8 cellular contexts compared by ENCODE assay signal in the genomic region with DNA sequence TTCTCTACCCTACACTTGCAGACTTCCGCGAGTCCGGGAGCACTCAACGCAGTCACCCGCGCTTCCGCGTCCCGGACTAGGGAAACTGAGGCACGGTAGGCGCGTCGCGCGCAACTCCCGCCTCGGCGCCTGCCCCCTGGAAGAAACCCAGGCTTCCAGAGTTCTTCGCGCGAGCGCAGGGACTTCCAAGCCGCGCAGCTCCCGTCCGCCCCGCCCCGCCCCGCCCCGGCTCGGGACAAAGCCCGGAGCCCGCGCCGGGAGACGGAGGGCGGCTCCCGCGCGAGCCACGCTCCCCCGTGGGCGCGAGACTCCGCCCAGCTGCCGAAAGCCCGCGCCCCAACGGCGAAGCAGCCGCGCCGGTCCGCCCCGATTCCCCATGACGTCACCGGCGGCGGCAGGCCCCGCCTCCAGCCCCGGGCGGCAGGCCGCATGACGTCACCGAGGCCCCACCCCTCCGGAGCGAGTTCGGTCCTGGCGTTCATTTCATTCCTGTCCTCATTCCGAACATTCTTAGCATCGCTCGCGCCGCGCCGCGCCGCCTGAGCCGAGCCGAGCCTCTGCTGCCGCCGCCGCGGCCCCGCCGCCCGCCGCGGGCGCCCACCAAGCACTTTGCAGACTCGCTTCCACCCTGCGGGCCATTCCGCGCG. TPM values are rescaled to one million over a fixed set of nuclear protein-coding genes. Genes with fewer than 3 reads are reported as not detected.
DNase-seq lines count a peak whose midpoint lies in the region; TF ChIP-seq lines count a peak whose summit lies in the region.

Gene TEAD1 (plus strand): TSS at position 498 of the 647 bp plus-strand sequence.

- TF ChIP-seq EP300 in SK-N-SH (IDR thresholded peaks at IDR 0.05; ENCODE audit: borderline replicate concordance in 1 of 2, low read depth in 1 of 2, low read length in 1 of 2), result peak in 1 of 2 experiments; percentile 62; a peak in 1 of 4 replicates

- peaks cover 41% of the 10 kb centered on the region for H3K79me2 ChIP-seq in GM23248 (ENCODE audit: insufficient read depth)
- H3K79me2 ChIP-seq in SK-N-SH (ENCODE audit: insufficient read depth), result peaks cover 41% of the 10 kb centered on the region

- H3K27me3 Mint-ChIP-seq in activated naive CD8-positive, alpha-beta T cell treated with anti-CD3 and anti-CD28 coated beads for 36 hours, result peaks cover 81% of the 10 kb centered on the region

- in situ Hi-C loops in GM23248 (cut with MboI), result loop anchor here (10.0 kb wide), 2 partner anchors 221 to 259 kb away; no protein-coding TSS in a partner anchor

- H4K20me1 ChIP-seq in GM23248 (ENCODE audit: insufficient read depth) (0 out of 2 replicates have a peak, but pooled peaks cover 3% of the 10 kb centered on the region), SK-N-SH (ENCODE audit: insufficient read depth) (peaks cover 5% of the 10 kb centered on the region; the same call in 1 of the 2 replicates)

- CTCF ChIA-PET in SK-N-SH (lab: Yijun Ruan, JAX), result interaction anchor here (1.0 to 1.9 kb wide), 3 partner anchors 218 to 327 kb away, joined by 3 to 5 read pairs (median 4); no protein-coding TSS in a partner anchor

- DNase-seq in DMS114 treated with DMSO at 0.1 percent for 48 hours (lab: John Stamatoyannopoulos, UW; ENCODE audit: unreplicated experiment) (peak; percentile 50), GM23248 (peak; percentile 98), MG63 (peak; percentile 94), SK-N-SH (peak; percentile 99), glomerular endothelial cell (ENCODE audit: extremely low read depth, low read depth, low spot score) (no peak), nucleus accumbens (lab: John Stamatoyannopoulos, UW) (peak; percentile 44 to 98 (median 92))
- DNase-seq in activated naive CD8-positive, alpha-beta T cell treated with anti-CD3 and anti-CD28 coated beads for 36 hours, result peak; percentile 88

- POLR2A ChIA-PET in SK-N-SH (lab: Yijun Ruan, JAX), result no interaction called here

- H3K9me2 ChIP-seq in GM23248 (ENCODE audit: insufficient read depth) (no peaks in the 10 kb centered on the region), SK-N-SH (no peaks in the 10 kb centered on the region)

- TF ChIP-seq CTCF in SK-N-SH (IDR thresholded peaks at IDR 0.05) (no peak), subcutaneous adipose tissue (IDR thresholded peaks at IDR 0.05; ENCODE audit: low read depth) (no peak)

- H3K27me3 ChIP-seq in GM23248 (replicated peaks; ENCODE audit: insufficient read depth), result no peaks in the 10 kb centered on the region
- H3K27me3 ChIP-seq in MG63, result no peaks in the 10 kb centered on the region
- H3K27me3 ChIP-seq in SK-N-SH (ENCODE audit: insufficient read depth), result no peaks in the 10 kb centered on the region

- H3F3A ChIP-seq in GM23248 (ENCODE audit: insufficient read depth) (peaks cover 32% of the 10 kb centered on the region; the same call in 1 of the 2 replicates), SK-N-SH (replicated peaks; ENCODE audit: insufficient read depth) (peaks cover 14% of the 10 kb centered on the region)

- H3K4me3 ChIP-seq in GM23248 (peak within 1 kb of the TSS; percentile 91), MG63 (peak within 1 kb of the TSS; percentile 70), SK-N-SH (ENCODE audit: low read depth in 2 of 2, low read length in 1 of 2) (peak within 1 kb of the TSS; percentile 77 to 85)

- peak within 1 kb of the TSS; percentile 90 for H2AFZ ChIP-seq in GM23248
- H2AFZ ChIP-seq in SK-N-SH (ENCODE audit: low read depth), result peak within 1 kb of the TSS; percentile 89

- H3K4me2 ChIP-seq in GM23248 (ENCODE audit: unreplicated experiment), result peak within 1 kb of the TSS; percentile 91
- peak within 1 kb of the TSS; percentile 86 for H3K4me2 ChIP-seq in SK-N-SH

- H3K4me1 Mint-ChIP-seq in activated naive CD8-positive, alpha-beta T cell treated with anti-CD3 and anti-CD28 coated beads for 36 hours, result peaks cover 5% of the 10 kb centered on the region

- peak within 1 kb of the TSS; percentile 78 for H3K4me3 Mint-ChIP-seq in activated naive CD8-positive, alpha-beta T cell treated with anti-CD3 and anti-CD28 coated beads for 36 hours

- WGBS in GM23248 (ENCODE audit: low coverage in 1 of 2, low lambda C conversion rate in 2 of 2, missing lambda C conversion rate in 2 of 2), 2 experiments, result 0 to 2% methylated on average over 31 to 69 of the region's 95 CpGs
- WGBS in SK-N-SH (ENCODE audit: low lambda C conversion rate), result no CpG with 5 or more reads among the region's 95 CpGs

- H3K9me3 Mint-ChIP-seq in activated naive CD8-positive, alpha-beta T cell treated with anti-CD3 and anti-CD28 coated beads for 36 hours, result no peaks in the 10 kb centered on the region

- H3K27ac Mint-ChIP-seq in activated naive CD8-positive, alpha-beta T cell treated with anti-CD3 and anti-CD28 coated beads for 36 hours, result no peak within 1 kb of the TSS

- H3K9ac ChIP-seq in GM23248 (peak within 1 kb of the TSS; percentile 86), SK-N-SH (peak within 1 kb of the TSS; percentile 94)

- H3K36me3 ChIP-seq in GM23248 (ENCODE audit: low read depth), result no peaks in the 10 kb centered on the region
- H3K36me3 ChIP-seq in MG63, result peaks cover 27% of the 10 kb centered on the region
- H3K36me3 ChIP-seq in SK-N-SH (replicated peaks in 1 of 2; ENCODE audit: control insufficient read depth in 1 of 2, insufficient read depth in 2 of 2, low read length in 1 of 2), result peaks cover 4 to 7% of the 10 kb centered on the region in 2 experiments

- H3K27ac ChIP-seq in GM23248 (peak within 1 kb of the TSS; percentile 88), SK-N-SH (ENCODE audit: low read depth in 2 of 2, low read length in 1 of 2) (peak within 1 kb of the TSS; percentile 90 to 95)

- peak; percentile 26; the same call in 1 of the 2 replicates for TF ChIP-seq RAD21 in SK-N-SH (IDR thresholded peaks at IDR 0.05; ENCODE audit: low read length)

- peaks cover 22% of the 10 kb centered on the region for H3K4me1 ChIP-seq in GM23248 (ENCODE audit: insufficient read depth)
- peaks cover 14 to 19% of the 10 kb centered on the region in 2 experiments; a peak in 3 of 4 replicates for H3K4me1 ChIP-seq in SK-N-SH (ENCODE audit: control insufficient read depth in 1 of 2, insufficient read depth in 2 of 2, low read depth in 1 of 2, low read length in 1 of 2)

- H3K36me3 Mint-ChIP-seq in activated naive CD8-positive, alpha-beta T cell treated with anti-CD3 and anti-CD28 coated beads for 36 hours, result no peaks in the 10 kb centered on the region

- H3K9me3 ChIP-seq in GM23248 (ENCODE audit: low read depth) (no peaks in the 10 kb centered on the region), MG63 (no peaks in the 10 kb centered on the region), SK-N-SH (no peaks in the 10 kb centered on the region)

TF ChIP-seq in SK-N-SH, 30 proteins besides CTCF, POLR2A, EP300 and RAD21 (continues in another document):
- peak; percentile 28; the same call in 1 of the 2 replicates for TF ChIP-seq FOSL2 (IDR thresholded peaks at IDR 0.05; ENCODE audit: borderline replicate concordance, low read depth)
- TF ChIP-seq TEAD4 (IDR thresholded peaks at IDR 0.05; ENCODE audit: borderline replicate concordance, insufficient read depth), result peak; percentile 99
- TF ChIP-seq FOXJ3 (CRISPR knock-in tag; IDR thresholded peaks at IDR 0.05), result no peak
- TF ChIP-seq, protein P1, sequence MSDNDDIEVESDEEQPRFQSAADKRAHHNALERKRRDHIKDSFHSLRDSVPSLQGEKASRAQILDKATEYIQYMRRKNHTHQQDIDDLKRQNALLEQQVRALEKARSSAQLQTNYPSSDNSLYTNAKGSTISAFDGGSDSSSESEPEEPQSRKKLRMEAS (IDR thresholded peaks at IDR 0.05; ENCODE audit: low read depth), result no peak; the same call in 1 of the 2 replicates
- TF ChIP-seq MXI1 (IDR thresholded peaks at IDR 0.05; ENCODE audit: low read depth, low read length), result no peak
- TF ChIP-seq SIN3A (IDR thresholded peaks at IDR 0.05; ENCODE audit: borderline replicate concordance, low read depth, low read length), result peak; percentile 69; the same call in 1 of the 2 replicates
- TF ChIP-seq, protein P2, sequence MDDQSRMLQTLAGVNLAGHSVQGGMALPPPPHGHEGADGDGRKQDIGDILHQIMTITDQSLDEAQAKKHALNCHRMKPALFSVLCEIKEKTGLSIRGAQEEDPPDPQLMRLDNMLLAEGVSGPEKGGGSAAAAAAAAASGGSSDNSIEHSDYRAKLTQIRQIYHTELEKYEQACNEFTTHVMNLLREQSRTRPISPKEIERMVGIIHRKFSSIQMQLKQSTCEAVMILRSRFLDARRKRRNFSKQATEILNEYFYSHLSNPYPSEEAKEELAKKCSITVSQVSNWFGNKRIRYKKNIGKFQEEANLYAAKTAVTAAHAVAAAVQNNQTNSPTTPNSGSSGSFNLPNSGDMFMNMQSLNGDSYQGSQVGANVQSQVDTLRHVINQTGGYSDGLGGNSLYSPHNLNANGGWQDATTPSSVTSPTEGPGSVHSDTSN (IDR thresholded peaks at IDR 0.05), result peak; percentile 46; the same call in 1 of the 2 replicates
- peak; percentile 29; the same call in 1 of the 2 replicates for TF ChIP-seq JUND (IDR thresholded peaks at IDR 0.05)
- TF ChIP-seq ZBTB33 (IDR thresholded peaks at IDR 0.05; ENCODE audit: borderline replicate concordance, low read depth), result peak; percentile 72; the same call in 1 of the 2 replicates

RNA-seq across cellular contexts. Expression of gene TEAD1, which starts in this region (rescaled TPM):
- 144 and 159 TPM in 2 replicates for total RNA-seq in GM23248 (2014; rRNA removed; shearing (Covaris generic))
- 52.3 and 52.4 TPM in 2 replicates for polyA plus RNA-seq in GM23248 (2016; fragmentation: Nextera tagmentation; extraction: Ambion mirVana)
- 16.9 and 17.5 TPM in 2 replicates for total RNA-seq in MG63 (2014; rRNA removed; shearing (Covaris generic); ENCODE audit: low replicate concordance)
- 31.2 and 37.8 TPM in 2 replicates for polyA plus RNA-seq in SK-N-SH (2012; rRNA removed)
- 31.8 and 33.9 TPM in 2 replicates for polyA plus RNA-seq in SK-N-SH (2012; cell fraction: cytosol; rRNA removed)
- 48.4 and 89.7 TPM in 2 replicates for polyA plus RNA-seq in SK-N-SH (2012; cell fraction: nucleus; rRNA removed)
- total RNA-seq in activated naive CD8-positive, alpha-beta T cell treated with anti-CD3 and anti-CD28 coated beads for 36 hours, result under 1 TPM; 0.43 to 0.68 TPM
- total RNA-seq in glomerular endothelial cell, result 34.1 and 55.5 TPM in 2 replicates
- 100 to 1,000 TPM in 3 of 4 donors, 10 to 100 TPM in 1; 86.9 to 205 (median 151) TPM for total RNA-seq in subcutaneous adipose tissue

Comparison
In these comparisons a context has a peak if more than half of its experiments do, and no peak if none do; other contexts are left out.
1. RNA of gene TEAD1 (total RNA-seq): 86.9 to 205 TPM in subcutaneous adipose tissue, 144 to 159 TPM in GM23248, 34.1 to 55.5 TPM in glomerular endothelial cell and 16.9 to 17.5 TPM in MG63; 0.43 to 0.68 TPM in activated naive CD8-positive, alpha-beta T cell treated with anti-CD3 and anti-CD28 coated beads for 36 hours; every median in the first group is over 10 times any median in the second.
2. Peak in DNase-seq in activated naive CD8-positive, alpha-beta T cell treated with anti-CD3 and anti-CD28 coated beads for 36 hours; RNA of the gene not detected or under 1 TPM.
3. Peak in every context shown above with its lines, with median percentiles within 50 percentile points of each other: H3K4me3 ChIP-seq.